Comparison of ENCODE assay signal across 22 cellular contexts in the genomic region with DNA sequence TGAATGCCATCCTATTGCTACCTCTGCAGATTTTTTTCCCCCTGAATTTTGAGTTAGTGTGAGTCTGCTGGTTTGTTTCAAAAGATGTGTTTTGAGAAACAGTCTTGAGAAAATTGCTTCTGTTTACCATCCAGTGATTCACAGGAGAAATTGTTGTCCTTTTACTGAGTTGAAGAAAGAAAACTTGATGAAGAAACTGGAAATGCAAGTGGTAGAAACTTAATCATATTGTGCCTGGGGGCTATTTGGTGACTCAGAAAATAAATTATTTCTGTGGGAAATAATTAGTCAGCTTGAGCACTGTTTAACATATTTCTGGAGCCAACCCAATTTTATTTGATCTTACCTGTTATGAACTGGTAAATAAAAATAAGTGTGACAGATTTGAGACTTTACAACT. TPM values are rescaled to one million over a fixed set of nuclear protein-coding genes. Genes with fewer than 3 reads are reported as not detected.
DNase-seq lines count a peak whose midpoint lies in the region; ATAC-seq and TF ChIP-seq lines count a peak whose summit lies in the region.
"Had no signal": no experiment of that assay in that cellular context is flagged by ENCODE, and none has a peak within 500 bp of the region (broad histone marks: within the 10 kb centered on the region; RNA-seq: fewer than 3 reads in every experiment).

No MANE protein-coding gene starts in this region.

- peaks cover 6% of the 10 kb centered on the region for H3K4me1 ChIP-seq in RWPE2 (ENCODE audit: insufficient read depth, poor library complexity, severe bottlenecking)
- H3K4me1 ChIP-seq in foreskin keratinocyte, result peaks cover 10% of the 10 kb centered on the region
- H3K4me1 ChIP-seq in adrenal gland (replicated peaks in 1 of 2), result no peaks in the 10 kb centered on the region
- H3K4me1 ChIP-seq in Peyer's patch, result no peaks in the 10 kb centered on the region
- H3K4me1 ChIP-seq: colonic mucosa, right atrium auricular region had no signal

- intact Hi-C loops in adrenal gland (cut with DNase I), result no loop called here

- H3K4me3 ChIP-seq in RWPE2 (ENCODE audit: severe bottlenecking) (no peak overlapping the region), adrenal gland (no peak overlapping the region), Peyer's patch (no peak overlapping the region)
- H3K4me3 ChIP-seq: colonic mucosa, MG63, right atrium auricular region had no signal

- no peak for DNase-seq in stimulated activated naive CD8-positive, alpha-beta T cell treated with anti-CD3 and anti-CD28 coated beads, Interleukin-15, Interleukin-2, amounts not matched to agents 100 U/mL and 50 U/mL, for 24 hours
- DNase-seq in RWPE2 (ENCODE audit: low spot score) (no peak), foreskin keratinocyte (peak; percentile 40 to 62), NCI-H2029 treated with DMSO at 0.1 percent for 48 hours (lab: John Stamatoyannopoulos, UW) (no peak), adrenal gland (no peak), Peyer's patch (no peak)
- DNase-seq: activated CD4-positive, CD25-positive, alpha-beta regulatory T cell; CD4-positive, alpha-beta T cell; colonic mucosa; DMS153; MG63; naive thymus-derived CD4-positive, alpha-beta T cell; NCI-H1417; NCI-H2107; NCI-H510A; NK-92 treated with Interleukin-12 subunit alpha and Interleukin-12 subunit beta, amount 100 ng/mL, for 24 hours; T-helper 9 cell had no signal

- H3K27ac Mint-ChIP-seq in stimulated activated naive CD8-positive, alpha-beta T cell treated with anti-CD3 and anti-CD28 coated beads, Interleukin-15, Interleukin-2, amounts not matched to agents 100 ng/mL and 50 ng/mL, for 24 hours, result peak overlapping the region; percentile 24
- H3K27ac Mint-ChIP-seq: CD4-positive, alpha-beta T cell had no signal

- H3K27me3 ChIP-seq in RWPE2 (ENCODE audit: insufficient read depth, poor library complexity, severe bottlenecking) (no peaks in the 10 kb centered on the region), foreskin keratinocyte (no peaks in the 10 kb centered on the region), adrenal gland (no peaks in the 10 kb centered on the region), Peyer's patch (no peaks in the 10 kb centered on the region)
- H3K27me3 ChIP-seq: colonic mucosa, MG63, right atrium auricular region had no signal

- H3K4me3 Mint-ChIP-seq in stimulated activated naive CD8-positive, alpha-beta T cell treated with anti-CD3 and anti-CD28 coated beads, Interleukin-15, Interleukin-2, amounts not matched to agents 100 ng/mL and 50 ng/mL, for 24 hours, result no peak overlapping the region
- H3K4me3 Mint-ChIP-seq: CD4-positive, alpha-beta T cell; IgD-negative memory B cell; naive thymus-derived CD4-positive, alpha-beta T cell had no signal

- TF ChIP-seq POLR2A in adrenal gland (IDR thresholded peaks at IDR 0.05) (no peak), Peyer's patch (IDR thresholded peaks at IDR 0.05) (no peak)

- peak overlapping the region; percentile 6 for H3K27ac ChIP-seq in RWPE2 (ENCODE audit: poor library complexity, severe bottlenecking)
- H3K27ac ChIP-seq in foreskin keratinocyte, result no peak overlapping the region
- no peak overlapping the region for H3K27ac ChIP-seq in adrenal gland
- H3K27ac ChIP-seq in Peyer's patch, result no peak overlapping the region
- H3K27ac ChIP-seq: colonic mucosa, right atrium auricular region had no signal

- H3K36me3 Mint-ChIP-seq in stimulated activated naive CD8-positive, alpha-beta T cell treated with anti-CD3 and anti-CD28 coated beads, Interleukin-15, Interleukin-2, amounts not matched to agents 100 ng/mL and 50 ng/mL, for 24 hours (ENCODE audit: low read depth), result peaks cover 38% of the 10 kb centered on the region
- H3K36me3 Mint-ChIP-seq: IgD-negative memory B cell had no signal

- no peak for ATAC-seq in stimulated activated naive CD8-positive, alpha-beta T cell treated with anti-CD3 and anti-CD28 coated beads, Interleukin-15, Interleukin-2, amounts not matched to agents 100 U/mL and 50 U/mL, for 24 hours
- ATAC-seq in RWPE2 (ENCODE audit: low read depth) (peak; percentile 23; the same call in 1 of the 3 replicates), foreskin keratinocyte (peak; percentile 81)
- ATAC-seq: HCT116; naive thymus-derived CD4-positive, alpha-beta T cell; SK-N-SH treated with all-trans-retinoic acid at 6 μM for 48 hours had no signal

- H3K4me1 Mint-ChIP-seq in stimulated activated naive CD8-positive, alpha-beta T cell treated with anti-CD3 and anti-CD28 coated beads, Interleukin-15, Interleukin-2, amounts not matched to agents 100 ng/mL and 50 ng/mL, for 24 hours (ENCODE audit: low read depth), result peaks cover 32% of the 10 kb centered on the region

- no peaks in the 10 kb centered on the region for H3K9me3 ChIP-seq in RWPE2 (ENCODE audit: severe bottlenecking)
- H3K9me3 ChIP-seq in adrenal gland (replicated peaks in 1 of 3), result no peaks in the 10 kb centered on the region
- H3K9me3 ChIP-seq in Peyer's patch, result no peaks in the 10 kb centered on the region
- H3K9me3 ChIP-seq: colonic mucosa, MG63, right atrium auricular region had no signal

- peaks cover 25% of the 10 kb centered on the region for H3K36me3 ChIP-seq in RWPE2 (ENCODE audit: low read depth)
- H3K36me3 ChIP-seq in adrenal gland (replicated peaks in 1 of 2), result no peaks in the 10 kb centered on the region
- peaks cover 0 to 16% (median 0%) of the 10 kb centered on the region in 3 donors for H3K36me3 ChIP-seq in Peyer's patch
- H3K36me3 ChIP-seq: colonic mucosa, right atrium auricular region had no signal

- no peak for TF ChIP-seq CTCF in RWPE2 (IDR thresholded peaks at IDR 0.05; ENCODE audit: poor library complexity, severe bottlenecking)
- TF ChIP-seq CTCF in foreskin keratinocyte (conservative IDR thresholded peaks at IDR 0.05), result no peak
- no peak for TF ChIP-seq CTCF in adrenal gland (IDR thresholded peaks at IDR 0.05)
- TF ChIP-seq CTCF in Peyer's patch (IDR thresholded peaks at IDR 0.05), result no peak

- H3K9me3 Mint-ChIP-seq in stimulated activated naive CD8-positive, alpha-beta T cell treated with anti-CD3 and anti-CD28 coated beads, Interleukin-15, Interleukin-2, amounts not matched to agents 100 ng/mL and 50 ng/mL, for 24 hours, result no peaks in the 10 kb centered on the region
- H3K9me3 Mint-ChIP-seq: CD4-positive, alpha-beta T cell; IgD-negative memory B cell; naive thymus-derived CD4-positive, alpha-beta T cell had no signal

- H3K27me3 Mint-ChIP-seq in stimulated activated naive CD8-positive, alpha-beta T cell treated with anti-CD3 and anti-CD28 coated beads, Interleukin-15, Interleukin-2, amounts not matched to agents 100 ng/mL and 50 ng/mL, for 24 hours, result no peaks in the 10 kb centered on the region
- H3K27me3 Mint-ChIP-seq: CD4-positive, alpha-beta T cell; IgD-negative memory B cell; naive thymus-derived CD4-positive, alpha-beta T cell had no signal

RNA-seq across cellular contexts. Expression of a gene that starts 35.4 kb away (rescaled TPM):
- total RNA-seq in foreskin keratinocyte, result 16.5 and 16.9 TPM in 2 replicates
- 3.9 and 4.6 TPM in 2 replicates for polyA plus RNA-seq in foreskin keratinocyte
- 10 to 100 TPM; 15.2 to 31.4 (median 23.9) TPM for total RNA-seq in adrenal gland
- 10 to 100 TPM; 13.3 to 27.7 (median 16.4) TPM for polyA plus RNA-seq in adrenal gland
- 10 to 100 TPM; 30.6 to 67.7 (median 48.5) TPM for total RNA-seq in Peyer's patch

Comparison
In these comparisons a context has a peak if more than half of its experiments do, and no peak if none do; other contexts are left out.
1. DNase-seq: peak in foreskin keratinocyte (2 of 2); none in stimulated activated naive CD8-positive, alpha-beta T cell treated with anti-CD3 and anti-CD28 coated beads, Interleukin-15, Interleukin-2, amounts not matched to agents 100 U/mL and 50 U/mL, for 24 hours (single experiment), RWPE2 (single experiment), NCI-H2029 treated with DMSO at 0.1 percent for 48 hours (single experiment), adrenal gland (0 of 7) and Peyer's patch (0 of 3).